Comparison of ENCODE assay signal across 7 cellular contexts in the genomic region with DNA sequence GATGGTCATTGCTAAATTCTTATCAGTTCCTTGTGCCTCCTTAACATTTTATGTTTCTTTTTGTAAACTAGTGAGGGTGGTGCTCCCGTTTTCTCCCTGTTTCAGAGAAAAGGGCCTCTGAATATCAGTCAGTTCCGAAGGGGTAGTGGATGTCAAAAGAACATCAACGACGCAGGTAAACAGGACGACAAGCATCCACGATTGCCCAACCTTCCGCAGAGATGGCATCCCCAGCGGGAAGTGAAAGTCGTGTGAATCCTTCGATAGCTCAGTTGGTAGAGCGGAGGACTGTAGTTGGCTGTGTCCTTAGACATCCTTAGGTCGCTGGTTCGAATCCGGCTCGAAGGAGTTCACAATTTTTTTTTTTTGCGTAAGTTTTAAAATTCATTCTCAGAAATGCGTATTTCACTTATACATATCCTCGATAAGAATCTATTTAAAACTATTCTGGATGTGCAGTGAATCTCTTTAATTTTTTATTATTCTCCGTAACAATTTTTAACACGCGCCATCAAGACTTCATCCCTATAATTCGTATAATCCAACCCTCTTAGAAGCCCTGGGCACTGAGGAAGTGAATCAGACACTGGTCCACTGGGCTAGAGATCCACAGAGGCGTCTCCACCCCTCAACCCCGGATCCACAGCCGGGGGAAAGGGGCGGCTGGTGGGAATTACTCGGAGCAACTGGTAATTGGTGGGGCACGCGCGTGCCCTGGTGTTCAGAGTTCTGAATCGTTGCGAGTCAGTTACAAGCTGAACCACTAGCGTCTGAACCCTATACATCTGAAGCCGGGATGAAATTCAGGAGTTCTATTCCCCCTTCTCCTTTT. TPM values are rescaled to one million over a fixed set of nuclear protein-coding genes. Genes with fewer than 3 reads are reported as not detected.
DNase-seq lines count a peak whose midpoint lies in the region; ATAC-seq and TF ChIP-seq lines count a peak whose summit lies in the region.

No MANE protein-coding gene starts in this region.

- intact Hi-C loops in spleen (cut with DNase I; ENCODE audit: low total_unique reads) = no loop called here

- peak overlapping the region; percentile 46; the same call in 1 of the 2 replicates for H3K27ac ChIP-seq in VCaP
- peak overlapping the region; percentile 22 to 88 (median 76) for H3K27ac ChIP-seq in spleen

- no peaks in the 10 kb centered on the region for H3K9me3 ChIP-seq in spleen

- TF ChIP-seq POLR2A in spleen (IDR thresholded peaks at IDR 0.05) = peak in 1 of 3 donors; percentile 59

- peaks cover 0 to 41% (median 12%) of the 10 kb centered on the region in 6 donors for H3K4me1 ChIP-seq in spleen

- TF ChIP-seq CTCF in VCaP (conservative IDR thresholded peaks at IDR 0.05) (no peak), cardiac fibroblast (IDR thresholded peaks at IDR 0.05; ENCODE audit: low read depth, low read length) (peak; percentile 26), spleen (IDR thresholded peaks at IDR 0.05 in 8 of 11, conservative IDR thresholded peaks at IDR 0.05 in 3 of 11) (peak in 4 of 11 experiments; percentile 7 to 27 (median 12))

- no peaks in the 10 kb centered on the region for H3K36me3 ChIP-seq in spleen

- ATAC-seq in GM18511 (IDR thresholded peaks at IDR 0.05; ENCODE audit: unreplicated experiment) = peak; percentile 79
- ATAC-seq in HG03135 (IDR thresholded peaks at IDR 0.05; ENCODE audit: unreplicated experiment) = peak; percentile 78

- peaks cover 0 to 5% (median 0%) of the 10 kb centered on the region in 7 donors for H3K27me3 ChIP-seq in spleen (replicated peaks in 1 of 7)

- 3 to 6% (median 3%) methylated on average over 34 of the region's 34 CpGs for WGBS in spleen, 5 donors

- H3K4me3 ChIP-seq in cardiac fibroblast (replicated peaks in 1 of 2; ENCODE audit: low read depth in 2 of 2, low read length in 2 of 2) (peak overlapping the region; percentile 54 to 67), spleen (peak overlapping the region; percentile 42 to 75 (median 50))

- peak; percentile 36 for DNase-seq in NCI-H2196 treated with DMSO at 0.1 percent for 48 hours (lab: John Stamatoyannopoulos, UW; ENCODE audit: unreplicated experiment)
- peak; percentile 94 to 95 for DNase-seq in cardiac fibroblast (ENCODE audit: low read depth in 2 of 2)
- peak; percentile 99 for DNase-seq in inferior parietal cortex (ENCODE audit: extremely low spot score)
- DNase-seq in spleen = peak; percentile 97

RNA-seq across cellular contexts. Expression of gene ABT1, which starts 27.9 kb away (rescaled TPM):
- total RNA-seq in spleen = 10 to 100 TPM; 14.9 to 21.4 (median 18.6) TPM
- polyA plus RNA-seq in spleen = 10 to 100 TPM; 20.2 to 26.2 (median 23.9) TPM

RNA-seq across cellular contexts. Expression of gene HMGN4, which starts 30.7 kb away (rescaled TPM):
- 10 to 100 TPM; 47.2 to 68.4 (median 58.2) TPM for total RNA-seq in spleen
- 10 to 100 TPM; 33.3 to 52.0 (median 51.4) TPM for polyA plus RNA-seq in spleen

Comparison
In these comparisons a context has a peak if more than half of its experiments do, and no peak if none do; other contexts are left out.
1. Peak in every context shown above with its lines: DNase-seq, ATAC-seq, H3K4me3 ChIP-seq and H3K27ac ChIP-seq.
2. DNase-seq: peak in every context shown above with its lines; median percentile 99 in inferior parietal cortex; 97 in spleen; 94 in cardiac fibroblast; 36 in NCI-H2196 treated with DMSO at 0.1 percent for 48 hours.